In the genomic region with DNA sequence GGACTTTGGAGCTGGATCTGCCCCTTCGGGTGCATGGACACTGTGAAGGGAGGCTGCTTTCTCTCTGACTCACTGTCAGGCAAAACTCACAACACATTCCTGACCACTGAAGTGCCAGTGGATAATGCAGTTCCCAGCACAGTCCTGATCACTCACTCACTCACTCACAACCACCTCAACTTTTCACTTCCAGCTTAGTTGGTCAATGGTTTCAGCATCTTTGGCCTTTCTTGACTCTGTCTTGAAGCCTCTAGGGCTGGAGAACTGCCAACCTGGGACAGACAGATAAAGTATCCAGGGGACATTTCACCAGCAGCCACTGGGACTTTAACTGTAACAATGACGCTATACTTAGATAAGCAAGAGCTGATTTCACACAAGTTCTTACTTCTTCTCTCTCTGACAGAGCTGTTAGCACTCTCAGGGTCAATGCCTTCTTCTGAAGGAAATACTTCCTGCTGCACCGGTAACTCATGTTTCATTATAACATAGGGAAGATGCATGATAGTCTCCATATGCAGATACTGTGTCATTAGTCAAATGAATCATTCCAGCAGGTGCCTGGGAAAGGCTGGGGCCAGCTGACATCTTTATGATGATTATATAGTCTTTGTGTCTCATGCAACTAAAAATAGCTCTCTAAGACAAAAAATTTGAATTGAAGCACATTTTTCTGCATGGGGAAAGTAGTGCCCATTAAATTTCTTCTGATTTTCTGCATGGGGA, we compare ENCODE assay signal across 11 cellular contexts.
DNase-seq lines count a peak whose midpoint lies in the region; ATAC-seq and TF ChIP-seq lines count a peak whose summit lies in the region.
"Had no signal": no experiment of that assay in that cellular context is flagged by ENCODE, and none has a peak within 500 bp of the region (broad histone marks: within the 10 kb centered on the region; RNA-seq: fewer than 3 reads in every experiment).

No MANE protein-coding gene starts in this region.

- H3K4me3 Mint-ChIP-seq in T-helper 17 cell = no peak overlapping the region

- DNase-seq in HS-27A (ENCODE audit: low read depth) (peak; percentile 97), ascending aorta (ENCODE audit: low spot score in 2 of 2) (peak in 1 of 2 donors; percentile 74), heart right ventricle (peak in 1 of 2 donors; percentile 16), upper lobe of left lung (no peak), T-helper 17 cell (no peak), left colon (no peak)
- DNase-seq: GDM1, NCI-H510A, psoas muscle, T-helper 1 cell had no signal

- no peak for TF ChIP-seq CTCF in ascending aorta (IDR thresholded peaks at IDR 0.05)
- TF ChIP-seq CTCF in heart right ventricle (IDR thresholded peaks at IDR 0.05) = no peak
- TF ChIP-seq CTCF in upper lobe of left lung (IDR thresholded peaks at IDR 0.05) = no peak

- no peak overlapping the region for H3K27ac Mint-ChIP-seq in T-helper 17 cell

- peaks cover 0 to 10% of the 10 kb centered on the region in 2 donors for H3K36me3 ChIP-seq in ascending aorta
- H3K36me3 ChIP-seq in heart right ventricle = peaks cover 0 to 50% (median 4%) of the 10 kb centered on the region in 9 donors
- no peaks in the 10 kb centered on the region for H3K36me3 ChIP-seq in upper lobe of left lung

- H3K4me1 Mint-ChIP-seq in T-helper 17 cell = no peaks in the 10 kb centered on the region

- H3K27ac ChIP-seq in ascending aorta = peak overlapping the region; percentile 48 to 53
- H3K27ac ChIP-seq in heart right ventricle = peak overlapping the region in 6 of 10 donors; percentile 7 to 39 (median 27)
- peak overlapping the region in 2 of 4 donors; percentile 42 to 76 for H3K27ac ChIP-seq in upper lobe of left lung
- H3K27ac ChIP-seq: psoas muscle had no signal

- H3K27me3 ChIP-seq in ascending aorta (no peaks in the 10 kb centered on the region), heart right ventricle (no peaks in the 10 kb centered on the region), upper lobe of left lung (no peaks in the 10 kb centered on the region)

- no peaks in the 10 kb centered on the region for H3K36me3 Mint-ChIP-seq in T-helper 17 cell (ENCODE audit: low read depth)

- TF ChIP-seq POLR2A in upper lobe of left lung (IDR thresholded peaks at IDR 0.05) = no peak

- H3K4me3 ChIP-seq in ascending aorta = no peak overlapping the region
- no peak overlapping the region for H3K4me3 ChIP-seq in heart right ventricle
- no peak overlapping the region for H3K4me3 ChIP-seq in upper lobe of left lung
- H3K4me3 ChIP-seq: psoas muscle had no signal

- H3K27me3 Mint-ChIP-seq in T-helper 17 cell = no peaks in the 10 kb centered on the region

- H3K4me1 ChIP-seq in ascending aorta (peaks cover 0 to 15% of the 10 kb centered on the region in 2 donors), heart right ventricle (peaks cover 0 to 15% (median 6%) of the 10 kb centered on the region in 9 donors), upper lobe of left lung (peaks cover 0 to 3% (median 0%) of the 10 kb centered on the region in 4 donors)
- H3K4me1 ChIP-seq: psoas muscle had no signal

- peak in 1 of 4 donors; percentile 13 for TF ChIP-seq EP300 in upper lobe of left lung (IDR thresholded peaks at IDR 0.05)

- H3K9me3 ChIP-seq in ascending aorta (no peaks in the 10 kb centered on the region), heart right ventricle (no peaks in the 10 kb centered on the region), upper lobe of left lung (no peaks in the 10 kb centered on the region), T-helper 17 cell (ENCODE audit: control insufficient read depth, low read length, poor library complexity, severe bottlenecking) (peaks cover 2% of the 10 kb centered on the region)
- H3K9me3 ChIP-seq: psoas muscle had no signal

- WGBS in heart right ventricle, 2 donors = 17 to 25% methylated on average over 3 of the region's 3 CpGs
- 62 to 71% methylated on average over 3 of the region's 3 CpGs for WGBS in upper lobe of left lung, 2 donors

- ATAC-seq in heart right ventricle (peak in 7 of 8 donors; percentile 25 to 93 (median 85)), upper lobe of left lung (ENCODE audit: low FRiP score in 2 of 2) (peak; percentile 61 to 68), T-helper 17 cell (no peak), left colon (no peak), HG02884 (IDR thresholded peaks at IDR 0.05; ENCODE audit: unreplicated experiment) (no peak)
- ATAC-seq: psoas muscle had no signal

- intact Hi-C loops in ascending aorta (cut with DNase I) = loop anchor here (5.0 to 10.0 kb wide), 2 partner anchors 35 to 498 kb away; partner anchors contain the start of gene SEMA5A
- intact Hi-C loops in heart right ventricle (cut with DNase I) = no loop called here
- intact Hi-C loops in left colon (cut with DNase I, micrococcal nuclease) = no loop called here

Comparison
In these comparisons a context has a peak if more than half of its experiments do, and no peak if none do; other contexts are left out.
1. ATAC-seq: peak in heart right ventricle (7 of 8) and upper lobe of left lung (2 of 2); none in T-helper 17 cell (single experiment), left colon (single experiment) and HG02884 (single experiment).